1 cellular context compared by ENCODE assay signal in genomic region chr7:140641532-140642191, GRCh38.
TF ChIP-seq lines count a peak whose summit lies in the region.

No MANE protein-coding gene starts in this region.

TF ChIP-seq in K562, 482 proteins besides CTCF, POLR2A, EP300 and RAD21:
- TF ChIP-seq E2F4 (CRISPR knock-in tag; IDR thresholded peaks at IDR 0.05; ENCODE audit: low read depth) (no peak), ATF2 (CRISPR knock-in tag; IDR thresholded peaks at IDR 0.05) (0 out of 2 replicates have a peak, but pooled peaks have one; percentile 25), KLF10 (CRISPR knock-in tag; IDR thresholded peaks at IDR 0.05) (no peak), ELF1 (tag; IDR thresholded peaks at IDR 0.05) (no peak), HDAC1 (IDR thresholded peaks at IDR 0.05) (no peak), NR3C1 (CRISPR knock-in tag; IDR thresholded peaks at IDR 0.05) (0 out of 2 replicates have a peak, but pooled peaks have one; percentile 38), EZH2 (IDR thresholded peaks at IDR 0.05; ENCODE audit: borderline replicate concordance, low read depth, low read length) (peak; percentile 49; the same call in 1 of the 2 replicates), HMGN3 (IDR thresholded peaks at IDR 0.05; ENCODE audit: borderline replicate concordance, extremely low read depth, insufficient read length, low read depth, low read length) (no peak), LARP7 (IDR thresholded peaks at IDR 0.05) (no peak), WHSC1 (IDR thresholded peaks at IDR 0.05; ENCODE audit: low read length) (no peak), RERE (CRISPR knock-in tag; IDR thresholded peaks at IDR 0.05; ENCODE audit: borderline replicate concordance) (no peak), KHSRP (IDR thresholded peaks at IDR 0.05) (no peak), GABPA (tag; conservative IDR thresholded peaks at IDR 0.05; ENCODE audit: low read depth) (no peak), ZC3H8 (IDR thresholded peaks at IDR 0.05) (no peak), SIX5 (IDR thresholded peaks at IDR 0.05; ENCODE audit: borderline replicate concordance in 1 of 2, insufficient read depth in 1 of 2, low read depth in 1 of 2, low read length in 2 of 2) (no peak), ZNF766 (CRISPR knock-in tag; conservative IDR thresholded peaks at IDR 0.05) (no peak), HMG20B (CRISPR knock-in tag; IDR thresholded peaks at IDR 0.05) (no peak), TAF7 (tag; IDR thresholded peaks at IDR 0.05) (no peak), MAZ (CRISPR knock-in tag; conservative IDR thresholded peaks at IDR 0.05 in 1 of 2, IDR thresholded peaks at IDR 0.05 in 1 of 2) (no peak), ZNF23 (CRISPR knock-in tag; IDR thresholded peaks at IDR 0.05) (no peak), GTF2F1 (IDR thresholded peaks at IDR 0.05; ENCODE audit: low read depth, low read length) (no peak), ATF7 (IDR thresholded peaks at IDR 0.05) (peak; percentile 50; the same call in 1 of the 2 replicates), CREBBP (IDR thresholded peaks at IDR 0.05; ENCODE audit: low read depth, low read length) (no peak), ATF6 (CRISPR knock-in tag; IDR thresholded peaks at IDR 0.05) (no peak), E2F6 (IDR thresholded peaks at IDR 0.05; ENCODE audit: borderline replicate concordance in 1 of 2, extremely low read depth in 1 of 2, insufficient read depth in 1 of 2, insufficient read length in 1 of 2, low read depth in 1 of 2, low read length in 1 of 2, poor library complexity in 1 of 2, severe bottlenecking in 1 of 2) (no peak), ZNF175 (CRISPR knock-in tag; IDR thresholded peaks at IDR 0.05; ENCODE audit: low read depth) (no peak), ZFX (CRISPR knock-in tag; IDR thresholded peaks at IDR 0.05) (no peak), ILF3 (IDR thresholded peaks at IDR 0.05; ENCODE audit: borderline replicate concordance) (no peak)
- TF ChIP-seq, protein P1, sequence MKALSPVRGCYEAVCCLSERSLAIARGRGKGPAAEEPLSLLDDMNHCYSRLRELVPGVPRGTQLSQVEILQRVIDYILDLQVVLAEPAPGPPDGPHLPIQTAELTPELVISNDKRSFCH (CRISPR knock-in tag; IDR thresholded peaks at IDR 0.05) = no peak
- TF ChIP-seq, protein P1 (tag; IDR thresholded peaks at IDR 0.05) = no peak
- TF ChIP-seq, protein P2, sequence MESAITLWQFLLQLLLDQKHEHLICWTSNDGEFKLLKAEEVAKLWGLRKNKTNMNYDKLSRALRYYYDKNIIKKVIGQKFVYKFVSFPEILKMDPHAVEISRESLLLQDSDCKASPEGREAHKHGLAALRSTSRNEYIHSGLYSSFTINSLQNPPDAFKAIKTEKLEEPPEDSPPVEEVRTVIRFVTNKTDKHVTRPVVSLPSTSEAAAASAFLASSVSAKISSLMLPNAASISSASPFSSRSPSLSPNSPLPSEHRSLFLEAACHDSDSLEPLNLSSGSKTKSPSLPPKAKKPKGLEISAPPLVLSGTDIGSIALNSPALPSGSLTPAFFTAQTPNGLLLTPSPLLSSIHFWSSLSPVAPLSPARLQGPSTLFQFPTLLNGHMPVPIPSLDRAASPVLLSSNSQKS (CRISPR knock-in tag; IDR thresholded peaks at IDR 0.05) = no peak
- TF ChIP-seq, protein P3, sequence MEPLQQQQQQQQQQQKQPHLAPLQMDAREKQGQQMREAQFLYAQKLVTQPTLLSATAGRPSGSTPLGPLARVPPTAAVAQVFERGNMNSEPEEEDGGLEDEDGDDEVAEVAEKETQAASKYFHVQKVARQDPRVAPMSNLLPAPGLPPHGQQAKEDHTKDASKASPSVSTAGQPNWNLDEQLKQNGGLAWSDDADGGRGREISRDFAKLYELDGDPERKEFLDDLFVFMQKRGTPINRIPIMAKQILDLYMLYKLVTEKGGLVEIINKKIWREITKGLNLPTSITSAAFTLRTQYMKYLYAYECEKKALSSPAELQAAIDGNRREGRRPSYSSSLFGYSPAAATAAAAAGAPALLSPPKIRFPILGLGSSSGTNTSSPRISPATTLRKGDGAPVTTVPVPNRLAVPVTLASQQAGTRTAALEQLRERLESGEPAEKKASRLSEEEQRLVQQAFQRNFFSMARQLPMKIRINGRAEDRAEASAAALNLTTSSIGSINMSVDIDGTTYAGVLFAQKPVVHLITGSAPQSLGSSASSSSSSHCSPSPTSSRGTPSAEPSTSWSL (CRISPR knock-in tag; IDR thresholded peaks at IDR 0.05; ENCODE audit: borderline replicate concordance) = no peak
- TF ChIP-seq, protein P4, sequence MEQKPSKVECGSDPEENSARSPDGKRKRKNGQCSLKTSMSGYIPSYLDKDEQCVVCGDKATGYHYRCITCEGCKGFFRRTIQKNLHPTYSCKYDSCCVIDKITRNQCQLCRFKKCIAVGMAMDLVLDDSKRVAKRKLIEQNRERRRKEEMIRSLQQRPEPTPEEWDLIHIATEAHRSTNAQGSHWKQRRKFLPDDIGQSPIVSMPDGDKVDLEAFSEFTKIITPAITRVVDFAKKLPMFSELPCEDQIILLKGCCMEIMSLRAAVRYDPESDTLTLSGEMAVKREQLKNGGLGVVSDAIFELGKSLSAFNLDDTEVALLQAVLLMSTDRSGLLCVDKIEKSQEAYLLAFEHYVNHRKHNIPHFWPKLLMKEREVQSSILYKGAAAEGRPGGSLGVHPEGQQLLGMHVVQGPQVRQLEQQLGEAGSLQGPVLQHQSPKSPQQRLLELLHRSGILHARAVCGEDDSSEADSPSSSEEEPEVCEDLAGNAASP (IDR thresholded peaks at IDR 0.05) = no peak
- TF ChIP-seq, protein P5, sequence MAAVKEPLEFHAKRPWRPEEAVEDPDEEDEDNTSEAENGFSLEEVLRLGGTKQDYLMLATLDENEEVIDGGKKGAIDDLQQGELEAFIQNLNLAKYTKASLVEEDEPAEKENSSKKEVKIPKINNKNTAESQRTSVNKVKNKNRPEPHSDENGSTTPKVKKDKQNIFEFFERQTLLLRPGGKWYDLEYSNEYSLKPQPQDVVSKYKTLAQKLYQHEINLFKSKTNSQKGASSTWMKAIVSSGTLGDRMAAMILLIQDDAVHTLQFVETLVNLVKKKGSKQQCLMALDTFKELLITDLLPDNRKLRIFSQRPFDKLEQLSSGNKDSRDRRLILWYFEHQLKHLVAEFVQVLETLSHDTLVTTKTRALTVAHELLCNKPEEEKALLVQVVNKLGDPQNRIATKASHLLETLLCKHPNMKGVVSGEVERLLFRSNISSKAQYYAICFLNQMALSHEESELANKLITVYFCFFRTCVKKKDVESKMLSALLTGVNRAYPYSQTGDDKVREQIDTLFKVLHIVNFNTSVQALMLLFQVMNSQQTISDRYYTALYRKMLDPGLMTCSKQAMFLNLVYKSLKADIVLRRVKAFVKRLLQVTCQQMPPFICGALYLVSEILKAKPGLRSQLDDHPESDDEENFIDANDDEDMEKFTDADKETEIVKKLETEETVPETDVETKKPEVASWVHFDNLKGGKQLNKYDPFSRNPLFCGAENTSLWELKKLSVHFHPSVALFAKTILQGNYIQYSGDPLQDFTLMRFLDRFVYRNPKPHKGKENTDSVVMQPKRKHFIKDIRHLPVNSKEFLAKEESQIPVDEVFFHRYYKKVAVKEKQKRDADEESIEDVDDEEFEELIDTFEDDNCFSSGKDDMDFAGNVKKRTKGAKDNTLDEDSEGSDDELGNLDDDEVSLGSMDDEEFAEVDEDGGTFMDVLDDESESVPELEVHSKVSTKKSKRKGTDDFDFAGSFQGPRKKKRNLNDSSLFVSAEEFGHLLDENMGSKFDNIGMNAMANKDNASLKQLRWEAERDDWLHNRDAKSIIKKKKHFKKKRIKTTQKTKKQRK (IDR thresholded peaks at IDR 0.05; ENCODE audit: borderline replicate concordance, low read depth, low read length) = no peak
- TF ChIP-seq, protein P6, sequence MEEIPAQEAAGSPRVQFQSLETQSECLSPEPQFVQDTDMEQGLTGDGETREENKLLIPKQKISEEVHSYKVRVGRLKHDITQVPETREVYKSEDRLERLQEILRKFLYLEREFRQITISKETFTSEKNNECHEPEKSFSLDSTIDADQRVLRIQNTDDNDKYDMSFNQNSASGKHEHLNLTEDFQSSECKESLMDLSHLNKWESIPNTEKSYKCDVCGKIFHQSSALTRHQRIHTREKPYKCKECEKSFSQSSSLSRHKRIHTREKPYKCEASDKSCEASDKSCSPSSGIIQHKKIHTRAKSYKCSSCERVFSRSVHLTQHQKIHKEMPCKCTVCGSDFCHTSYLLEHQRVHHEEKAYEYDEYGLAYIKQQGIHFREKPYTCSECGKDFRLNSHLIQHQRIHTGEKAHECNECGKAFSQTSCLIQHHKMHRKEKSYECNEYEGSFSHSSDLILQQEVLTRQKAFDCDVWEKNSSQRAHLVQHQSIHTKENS (CRISPR knock-in tag; IDR thresholded peaks at IDR 0.05) = no peak
- TF ChIP-seq, protein P7, sequence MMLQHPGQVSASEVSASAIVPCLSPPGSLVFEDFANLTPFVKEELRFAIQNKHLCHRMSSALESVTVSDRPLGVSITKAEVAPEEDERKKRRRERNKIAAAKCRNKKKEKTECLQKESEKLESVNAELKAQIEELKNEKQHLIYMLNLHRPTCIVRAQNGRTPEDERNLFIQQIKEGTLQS (IDR thresholded peaks at IDR 0.05) = peak; percentile 50
- TF ChIP-seq, protein P7 (CRISPR knock-in tag; conservative IDR thresholded peaks at IDR 0.05) = no peak
